In genomic region chr10:124083740-124084397, GRCh38 we compare ENCODE assay signal across 19 cellular contexts. TPM values are rescaled to one million over a fixed set of nuclear protein-coding genes. Genes with fewer than 3 reads are reported as not detected.
A peak's percentile ranks its signal among the peaks of the same experiment; 100 is the strongest.
DNase-seq lines count a peak whose midpoint lies in the region; FAIRE-seq and TF ChIP-seq lines count a peak whose summit lies in the region.
"Had no signal": no experiment of that assay in that cellular context is flagged by ENCODE, and none has a peak within 500 bp of the region (broad histone marks: within the 10 kb centered on the region; RNA-seq: fewer than 3 reads in every experiment).

No MANE protein-coding gene starts in this region.

- no peak overlapping the region for H3K4me3 ChIP-seq in DOHH2 (ENCODE audit: low read length)
- H3K4me3 ChIP-seq in adrenal gland: no peak overlapping the region
- H3K4me3 ChIP-seq in kidney (ENCODE audit: low read length in 2 of 2): no peak overlapping the region
- no peak overlapping the region for H3K4me3 ChIP-seq in spleen

- H3K36me3 ChIP-seq in DOHH2 (ENCODE audit: control insufficient read depth, low read length) (peaks cover 81% of the 10 kb centered on the region), adrenal gland (replicated peaks in 1 of 2) (no peaks in the 10 kb centered on the region), kidney (ENCODE audit: control insufficient read depth in 1 of 2, insufficient read depth in 2 of 2, low read length in 2 of 2) (no peaks in the 10 kb centered on the region), spleen (peaks cover 0 to 56% (median 0%) of the 10 kb centered on the region in 6 donors)
- H3K36me3 ChIP-seq: WERI-Rb-1 had no signal

- H3K4me1 ChIP-seq in DOHH2 (ENCODE audit: control insufficient read depth, low read length) (peaks cover 99% of the 10 kb centered on the region), adrenal gland (replicated peaks in 1 of 2) (peaks cover 0 to 55% of the 10 kb centered on the region in 2 donors), kidney (ENCODE audit: control insufficient read depth in 1 of 2, insufficient read depth in 1 of 2, low read depth in 1 of 2, low read length in 2 of 2) (peaks cover 0 to 9% of the 10 kb centered on the region in 2 donors), spleen (peaks cover 11 to 98% (median 49%) of the 10 kb centered on the region in 6 donors)

- WGBS in adrenal gland, 4 donors: 64 to 74% (median 71%) methylated on average over 13 to 16 of the region's 16 CpGs
- WGBS in spleen, 5 donors: 65 to 82% (median 71%) methylated on average over 11 to 16 of the region's 16 CpGs

- no peak for FAIRE-seq in kidney (lab: Jason Lieb, UNC)

- H3K9ac ChIP-seq in kidney (ENCODE audit: low read length in 2 of 2): no peak overlapping the region
- H3K9ac ChIP-seq: SK-N-SH had no signal

- peaks cover 45% of the 10 kb centered on the region for H3F3A ChIP-seq in DOHH2 (ENCODE audit: control insufficient read depth, insufficient read depth)

- H3K79me2 ChIP-seq in DOHH2 (ENCODE audit: control insufficient read depth, low read length): peaks cover 91% of the 10 kb centered on the region

- H3K4me2 ChIP-seq in DOHH2 (ENCODE audit: low read length): no peak overlapping the region; the same call in 1 of the 2 replicates
- H3K4me2 ChIP-seq: SK-N-SH had no signal

- no peak for TF ChIP-seq POLR2A in adrenal gland (IDR thresholded peaks at IDR 0.05)
- no peak for TF ChIP-seq POLR2A in spleen (IDR thresholded peaks at IDR 0.05)

- TF ChIP-seq CTCF in DOHH2 (IDR thresholded peaks at IDR 0.05; ENCODE audit: low read depth, low read length, poor library complexity, severe bottlenecking) (no peak), adrenal gland (IDR thresholded peaks at IDR 0.05) (no peak), kidney (IDR thresholded peaks at IDR 0.05; ENCODE audit: borderline replicate concordance, extremely low read depth, insufficient read depth) (no peak), spleen (IDR thresholded peaks at IDR 0.05 in 8 of 11, conservative IDR thresholded peaks at IDR 0.05 in 3 of 11) (no peak)

- H3K9me3 ChIP-seq in DOHH2 (ENCODE audit: control insufficient read depth, insufficient read depth, low read length) (no peaks in the 10 kb centered on the region), adrenal gland (replicated peaks in 1 of 3) (no peaks in the 10 kb centered on the region), kidney (ENCODE audit: control insufficient read depth in 1 of 2, low read length in 2 of 2) (no peaks in the 10 kb centered on the region), spleen (no peaks in the 10 kb centered on the region)
- H3K9me3 ChIP-seq: SK-N-SH had no signal

- DNase-seq in adrenal gland (peak in 3 of 7 donors; percentile 39 to 65 (median 43)), kidney (peak; percentile 81), spleen (no peak), NCI-H526 treated with DMSO at 0.1 percent for 48 hours (lab: John Stamatoyannopoulos, UW) (no peak), germinal center (ENCODE audit: low spot score) (no peak), NCI-H748 (lab: John Stamatoyannopoulos, UW; ENCODE audit: unreplicated experiment) (no peak)
- DNase-seq in NK-92 treated with Interleukin-12 subunit alpha and Interleukin-12 subunit beta, amount 100 ng/mL, for 24 hours (lab: John Stamatoyannopoulos, UW): no peak
- DNase-seq: activated CD8-positive, alpha-beta memory T cell treated with anti-CD3 and anti-CD28 coated beads, Interleukin-2, amount 50 U/mL, for 4 hours; DND-41; effector memory CD8-positive, alpha-beta T cell; GOT3; IMR-90; left cardiac atrium; NCI-H1436 treated with DMSO at 0.1 percent for 48 hours; NCI-H510A treated with DMSO at 0.1 percent for 48 hours; SK-N-SH; WERI-Rb-1 had no signal

- H4K20me1 ChIP-seq in DOHH2 (ENCODE audit: control insufficient read depth, insufficient read depth, low read depth, low read length): no peaks in the 10 kb centered on the region

- intact Hi-C loops in adrenal gland (cut with DNase I): no loop called here
- intact Hi-C loops in kidney (cut with DNase I): no loop called here
- intact Hi-C loops in spleen (cut with DNase I; ENCODE audit: low total_unique reads): no loop called here

- no peaks in the 10 kb centered on the region for H3K9me2 ChIP-seq in DOHH2 (replicated peaks; ENCODE audit: control insufficient read depth, low read length)
- H3K9me2 ChIP-seq: SK-N-SH had no signal

- H3K27me3 ChIP-seq in DOHH2 (ENCODE audit: control insufficient read depth, low read length): no peaks in the 10 kb centered on the region
- H3K27me3 ChIP-seq in adrenal gland: no peaks in the 10 kb centered on the region
- H3K27me3 ChIP-seq in spleen (replicated peaks in 1 of 7): no peaks in the 10 kb centered on the region

- peak overlapping the region; percentile 37; the same call in 1 of the 2 replicates for H3K27ac ChIP-seq in DOHH2 (ENCODE audit: low read depth, low read length)
- peak overlapping the region in 3 of 5 donors; percentile 7 to 71 (median 66) for H3K27ac ChIP-seq in adrenal gland
- peak overlapping the region; percentile 3 to 38 for H3K27ac ChIP-seq in kidney (ENCODE audit: low read depth in 2 of 2, low read length in 2 of 2)
- peak overlapping the region in 7 of 8 donors; percentile 46 to 99 (median 77) for H3K27ac ChIP-seq in spleen
- H3K27ac ChIP-seq: WERI-Rb-1 had no signal

RNA-seq across cellular contexts. Expression of gene CHST15, which starts 9.5 kb away (rescaled TPM):
- total RNA-seq in adrenal gland (10 to 100 TPM; 24.0 to 54.5 (median 39.8) TPM), kidney (39.7 TPM), spleen (100 to 1,000 TPM in 6 of 7 donors, 10 to 100 TPM in 1; 78.3 to 133 (median 107) TPM)
- polyA plus RNA-seq in adrenal gland (10 to 100 TPM in 1 of 3 donors, 1 to 10 TPM in 2; 5.2 to 15.7 (median 8.1) TPM), kidney (ENCODE audit: insufficient read depth, low read depth, low replicate concordance) (2.8 TPM), spleen (10 to 100 TPM in 1 of 3 donors, 1 to 10 TPM in 2; 6.1 to 10.6 (median 6.3) TPM)
- total RNA-seq: T-helper 2 cell treated with Interferon-gamma antibody and Interleukin-4, amounts not matched to agents 100 ng/mL and 5 ng/mL, for 36 hours had no signal

Comparison
In these comparisons a context has a peak if more than half of its experiments do, and no peak if none do; other contexts are left out.
1. H3K27ac ChIP-seq: peak in every context shown above with its lines; median percentile 77 in spleen; 66 in adrenal gland; 37 in DOHH2; 20 in kidney.